ENCODE assay signal across 8 cellular contexts in genomic region chr1:192807221-192807967, GRCh38. TPM values are rescaled to one million over a fixed set of nuclear protein-coding genes. Genes with fewer than 3 reads are reported as not detected.
DNase-seq lines count a peak whose midpoint lies in the region; ATAC-seq, FAIRE-seq and TF ChIP-seq lines count a peak whose summit lies in the region.

No MANE protein-coding gene starts in this region.

- H3K9me3 Mint-ChIP-seq in T-helper 2 cell treated with Interferon-gamma antibody and Interleukin-4, amounts not matched to agents 5 μg/mL and 100 μg/mL, for 36 hours = no peaks in the 10 kb centered on the region
- H3K9me3 Mint-ChIP-seq in progenitor cell of endocrine pancreas (ENCODE audit: low read depth) = no peaks in the 10 kb centered on the region

- peaks cover 12 to 19% of the 10 kb centered on the region in 2 donors for H3K4me1 ChIP-seq in gastrocnemius medialis

- peak; percentile 36 for ATAC-seq in GM19035 (IDR thresholded peaks at IDR 0.05; ENCODE audit: unreplicated experiment)
- ATAC-seq in HG03175 (IDR thresholded peaks at IDR 0.05; ENCODE audit: unreplicated experiment) = peak; percentile 49
- no peak for ATAC-seq in gastrocnemius medialis

- intact Hi-C loops in gastrocnemius medialis (cut with DNase I; ENCODE audit: low total_unique reads) = loop anchor here (1.0 to 5.0 kb wide), 2 partner anchors 300 to 314 kb away; partner anchors contain the start of gene GLRX2

- peak overlapping the region; percentile 96 for H3K4me3 Mint-ChIP-seq in T-helper 2 cell treated with Interferon-gamma antibody and Interleukin-4, amounts not matched to agents 5 μg/mL and 100 μg/mL, for 36 hours
- H3K4me3 Mint-ChIP-seq in progenitor cell of endocrine pancreas (ENCODE audit: low read depth) = no peak overlapping the region

- TF ChIP-seq POLR2A in gastrocnemius medialis (IDR thresholded peaks at IDR 0.05) = no peak

- H3K4me3 ChIP-seq in gastrocnemius medialis = peak overlapping the region; percentile 19 to 87 (median 80)

- H3K27me3 ChIP-seq in gastrocnemius medialis = no peaks in the 10 kb centered on the region

- H3K27ac Mint-ChIP-seq in T-helper 2 cell treated with Interferon-gamma antibody and Interleukin-4, amounts not matched to agents 5 μg/mL and 100 μg/mL, for 36 hours = no peak overlapping the region
- H3K27ac Mint-ChIP-seq in progenitor cell of endocrine pancreas = no peak overlapping the region

- H3K4me1 Mint-ChIP-seq in T-helper 2 cell treated with Interferon-gamma antibody and Interleukin-4, amounts not matched to agents 5 μg/mL and 100 μg/mL, for 36 hours (ENCODE audit: low read depth) = peaks cover 27% of the 10 kb centered on the region
- peaks cover 19% of the 10 kb centered on the region for H3K4me1 Mint-ChIP-seq in progenitor cell of endocrine pancreas (ENCODE audit: low read depth)

- H3K9me3 ChIP-seq in gastrocnemius medialis = no peaks in the 10 kb centered on the region

- peak; percentile 32 for FAIRE-seq in D721Med (lab: Jason Lieb, UNC)

- peaks cover 4% of the 10 kb centered on the region for H3K36me3 Mint-ChIP-seq in T-helper 2 cell treated with Interferon-gamma antibody and Interleukin-4, amounts not matched to agents 5 μg/mL and 100 μg/mL, for 36 hours (ENCODE audit: low read depth)
- no peaks in the 10 kb centered on the region for H3K36me3 Mint-ChIP-seq in progenitor cell of endocrine pancreas (ENCODE audit: insufficient read depth)

- in situ Hi-C loops in gastrocnemius medialis (cut with MboI; ENCODE audit: low sequenced_read_pairs in 4 of 4) = loop anchor here in 2 of 4 donors (25.0 kb wide), 2 partner anchors 205 to 305 kb away; partner anchors contain the start of genes CDC73 (in 2 of the 2) and GLRX2 (in 2 of the 2)

- no peaks in the 10 kb centered on the region for H3K36me3 ChIP-seq in gastrocnemius medialis

- peak overlapping the region; percentile 73 to 88 (median 82) for H3K27ac ChIP-seq in gastrocnemius medialis

- H3K27me3 Mint-ChIP-seq in T-helper 2 cell treated with Interferon-gamma antibody and Interleukin-4, amounts not matched to agents 5 μg/mL and 100 μg/mL, for 36 hours (ENCODE audit: low read depth) = peaks cover 18% of the 10 kb centered on the region
- peaks cover 18% of the 10 kb centered on the region for H3K27me3 Mint-ChIP-seq in progenitor cell of endocrine pancreas

- no peak for TF ChIP-seq CTCF in D721Med (IDR thresholded peaks at IDR 0.05; ENCODE audit: insufficient read depth, missing control alignments)
- TF ChIP-seq CTCF in gastrocnemius medialis (IDR thresholded peaks at IDR 0.05 in 4 of 5, conservative IDR thresholded peaks at IDR 0.05 in 1 of 5) = peak in 1 of 5 experiments; percentile 19
- no peak for TF ChIP-seq CTCF in progenitor cell of endocrine pancreas (IDR thresholded peaks at IDR 0.05; ENCODE audit: unreplicated experiment)

- no peak for DNase-seq in D721Med (ENCODE audit: insufficient read length, low spot score)
- no peak for DNase-seq in T-helper 2 cell treated with Interferon-gamma antibody and Interleukin-4, amounts not matched to agents 5 μg/mL and 100 μg/mL, for 36 hours (ENCODE audit: low spot score)
- DNase-seq in fibroblast of gingiva (ENCODE audit: low read depth) = peak; percentile 41
- no peak for DNase-seq in gastrocnemius medialis
- DNase-seq in progenitor cell of endocrine pancreas (ENCODE audit: low spot score, unreplicated experiment) = no peak
- no peak for DNase-seq in NK-92 (lab: John Stamatoyannopoulos, UW; ENCODE audit: unreplicated experiment)

RNA-seq across cellular contexts. Expression of gene RGS2, which starts 1.4 kb away (rescaled TPM):
- 10 to 100 TPM in 1 of 4 donors, 1 to 10 TPM in 3; 1.2 to 14.6 (median 5.8) TPM for total RNA-seq in gastrocnemius medialis
- total RNA-seq in progenitor cell of endocrine pancreas = 21.8 and 22.4 TPM in 2 replicates

Comparison
In these comparisons a context has a peak if more than half of its experiments do, and no peak if none do; other contexts are left out.
1. ATAC-seq: peak in GM19035 (single experiment) and HG03175 (single experiment); none in gastrocnemius medialis (0 of 2).